Comparison of ENCODE assay signal across 19 cellular contexts in genomic region chr6:17066610-17067009, GRCh38. TPM values are rescaled to one million over a fixed set of nuclear protein-coding genes. Genes with fewer than 3 reads are reported as not detected.
A peak's percentile ranks its signal among the peaks of the same experiment; 100 is the strongest.
DNase-seq lines count a peak whose midpoint lies in the region; ATAC-seq, FAIRE-seq and TF ChIP-seq lines count a peak whose summit lies in the region.
"Had no signal": no experiment of that assay in that cellular context is flagged by ENCODE, and none has a peak within 500 bp of the region (broad histone marks: within the 10 kb centered on the region; RNA-seq: fewer than 3 reads in every experiment).

No MANE protein-coding gene starts in this region.

- WGBS in IMR-90 (ENCODE audit: extremely low coverage in 2 of 2, insufficient read length in 1 of 2), 2 experiments, result 100% methylated on average over 1 of the region's 6 CpGs; no CpG with 5 or more reads in 1 of the 2 experiments

- H2AK5ac ChIP-seq in IMR-90 (ENCODE audit: low read depth, low read length), result no peak overlapping the region

- no peak overlapping the region for H3K4ac ChIP-seq in IMR-90 (ENCODE audit: low read depth, low read length)

- CTCF ChIA-PET in IMR-90 (lab: Yijun Ruan, JAX), result no interaction called here

- no peak overlapping the region for H2BK20ac ChIP-seq in IMR-90 (ENCODE audit: low read depth, low read length)

- H3K18ac ChIP-seq in IMR-90 (ENCODE audit: low read depth, low read length), result no peak overlapping the region

- H3K4me2 ChIP-seq in IMR-90 (ENCODE audit: low read depth, low read length), result no peak overlapping the region
- H3K4me2 ChIP-seq: A549, GM23338 had no signal

- H2BK5ac ChIP-seq in IMR-90 (ENCODE audit: low read depth, low read length, poor library complexity, severe bottlenecking), result no peak overlapping the region

- no peak overlapping the region for H4K5ac ChIP-seq in IMR-90 (ENCODE audit: low read depth, low read length)

- TF ChIP-seq CTCF in IMR-90 (conservative IDR thresholded peaks at IDR 0.05; ENCODE audit: low read depth, low read length) (no peak), epithelial cell of esophagus (IDR thresholded peaks at IDR 0.05; ENCODE audit: insufficient read depth, low read depth, low read length, missing control alignments) (no peak)

- H2AFZ ChIP-seq in IMR-90 (replicated peaks; ENCODE audit: low read length, poor library complexity), result no peak overlapping the region
- H2AFZ ChIP-seq: GM23338 had no signal

- H3K36me3 ChIP-seq in IMR-90 (ENCODE audit: control insufficient read depth, insufficient read depth, low read length), result no peaks in the 10 kb centered on the region
- H3K36me3 ChIP-seq: BE2C had no signal

- H3K56ac ChIP-seq in IMR-90 (ENCODE audit: extremely low read depth, insufficient read depth, low read length), result no peak overlapping the region

- no TSS peak for BruUV-seq in IMR-90 (replicated peaks; lab: Mats Ljungman, UMichigan)

- no peak overlapping the region for H4K8ac ChIP-seq in IMR-90 (ENCODE audit: low read depth in 2 of 2, low read length in 2 of 2)

- no peak overlapping the region for H3K27ac ChIP-seq in IMR-90 (ENCODE audit: insufficient read depth, low read length)
- H3K27ac ChIP-seq: A549, C4-2B had no signal

- H3K9me1 ChIP-seq in IMR-90 (ENCODE audit: insufficient read depth, low read length), result no peaks in the 10 kb centered on the region

- no peak overlapping the region for H3K14ac ChIP-seq in IMR-90 (replicated peaks; ENCODE audit: low read depth, low read length)

- H2BK120ac ChIP-seq in IMR-90 (ENCODE audit: low read depth, low read length), result no peak overlapping the region

- dilution Hi-C loops in IMR-90 (cut with HindIII; ENCODE audit: low sequenced_read_pairs, unreplicated experiment), result no loop called here

- no peaks in the 10 kb centered on the region for H3K4me1 ChIP-seq in IMR-90 (ENCODE audit: control insufficient read depth, insufficient read depth, low read length)
- H3K4me1 ChIP-seq: A549, BE2C had no signal

- TF ChIP-seq RAD21 in IMR-90 (IDR thresholded peaks at IDR 0.05; ENCODE audit: low read length), result no peak

- H3K9ac ChIP-seq in IMR-90 (ENCODE audit: low read depth, low read length), result no peak overlapping the region

- no peak overlapping the region for H3K23ac ChIP-seq in IMR-90 (ENCODE audit: low read depth, low read length)

- no peaks in the 10 kb centered on the region for H4K20me1 ChIP-seq in IMR-90 (ENCODE audit: insufficient read depth, low read length)

- intact Hi-C loops in IMR-90 (cut with micrococcal nuclease), result no loop called here

- no peak for ATAC-seq in IMR-90 (ENCODE audit: low read depth)
- no peak for ATAC-seq in left lobe of liver
- ATAC-seq: A549, GM23338, HepG2 had no signal

- H3K79me1 ChIP-seq in IMR-90 (ENCODE audit: low read depth in 1 of 2, low read length in 2 of 2), result no peaks in the 10 kb centered on the region

- H3K9me3 ChIP-seq in IMR-90 (ENCODE audit: control insufficient read depth, insufficient read depth, low read length), result peaks cover 3% of the 10 kb centered on the region
- H3K9me3 ChIP-seq: A549, BE2C had no signal

- no peak overlapping the region for H2BK15ac ChIP-seq in IMR-90 (ENCODE audit: low read depth, low read length)

- no peak overlapping the region for H3K4me3 ChIP-seq in IMR-90 (ENCODE audit: insufficient read depth, low read depth, low read length)
- no peak overlapping the region for H3K4me3 ChIP-seq in epithelial cell of esophagus (ENCODE audit: low read length)
- H3K4me3 ChIP-seq: A549, GM23338 had no signal

- DNase-seq in GM12891 (ENCODE audit: insufficient read length, low spot score) (no peak), IMR-90 (peak; percentile 16), epithelial cell of esophagus (ENCODE audit: low read depth) (peak; percentile 36), COLO668 (lab: John Stamatoyannopoulos, UW; ENCODE audit: unreplicated experiment) (no peak), left lobe of liver (ENCODE audit: low spot score) (no peak), D341Med (ENCODE audit: low spot score) (no peak), NCI-H2029 (lab: John Stamatoyannopoulos, UW) (no peak)
- DNase-seq: BE2C; CD4-positive, alpha-beta memory T cell; COR-L47; DND-41; H7 had no signal

- no peak overlapping the region for H2AK9ac ChIP-seq in IMR-90 (replicated peaks; ENCODE audit: low read depth, low read length, poor library complexity)

- H3K27me3 ChIP-seq in IMR-90 (ENCODE audit: control insufficient read depth, insufficient read depth, low read length), result peaks cover 1% of the 10 kb centered on the region; the same call in 1 of the 2 replicates
- H3K27me3 ChIP-seq: BE2C had no signal

- in situ Hi-C loops in IMR-90 (cut with MboI; ENCODE audit: low sequenced_read_pairs), result no loop called here

- POLR2A ChIA-PET in IMR-90 (lab: Charles Lee; ENCODE audit: unreplicated experiment), result no interaction called here

- FAIRE-seq in GM12891 (lab: Jason Lieb, UNC), result no peak
- FAIRE-seq: A549, GM12892, HepG2, HTR-8/SVneo had no signal

- TF ChIP-seq POLR2A in GM12891 (IDR thresholded peaks at IDR 0.05; ENCODE audit: low read depth, low read length), result no peak
- TF ChIP-seq POLR2A in IMR-90 (IDR thresholded peaks at IDR 0.05; ENCODE audit: low read depth, low read length), result no peak

- no peak overlapping the region for H4K91ac ChIP-seq in IMR-90 (ENCODE audit: insufficient read depth, low read depth, low read length)

TF ChIP-seq in GM12891, 5 proteins besides CTCF, POLR2A, EP300 and RAD21:
- TF ChIP-seq SPI1 (IDR thresholded peaks at IDR 0.05; ENCODE audit: low read depth, low read length) (peak; percentile 80), POLR2AphosphoS5 (IDR thresholded peaks at IDR 0.05; ENCODE audit: low read depth, low read length) (no peak)

TF ChIP-seq in IMR-90, 13 proteins besides CTCF, POLR2A, EP300 and RAD21:
- TF ChIP-seq CEBPB (IDR thresholded peaks at IDR 0.05; ENCODE audit: low read depth, low read length), result no peak
- no peak for TF ChIP-seq CHD1 (IDR thresholded peaks at IDR 0.05; ENCODE audit: low read depth, low read length)
- no peak for TF ChIP-seq BHLHE40 (IDR thresholded peaks at IDR 0.05; ENCODE audit: low read depth, low read length)
- no peak for TF ChIP-seq MAZ (IDR thresholded peaks at IDR 0.05; ENCODE audit: borderline replicate concordance, low read depth, low read length)
- TF ChIP-seq RCOR1 (IDR thresholded peaks at IDR 0.05; ENCODE audit: insufficient replicate concordance, low read length), result no peak
- no peak for TF ChIP-seq SMC3 (IDR thresholded peaks at IDR 0.05; ENCODE audit: low read depth, low read length)
- no peak for TF ChIP-seq MAFK (IDR thresholded peaks at IDR 0.05; ENCODE audit: low read depth, low read length)
- TF ChIP-seq RFX5 (IDR thresholded peaks at IDR 0.05; ENCODE audit: low read depth, low read length), result no peak
- no peak for TF ChIP-seq FOS (IDR thresholded peaks at IDR 0.05; ENCODE audit: low read depth, low read length)
- no peak for TF ChIP-seq USF2 (IDR thresholded peaks at IDR 0.05; ENCODE audit: low read depth, low read length)
- no peak for TF ChIP-seq NFE2L2 (IDR thresholded peaks at IDR 0.05; ENCODE audit: low read depth, low read length)
- no peak for TF ChIP-seq MXI1 (IDR thresholded peaks at IDR 0.05; ENCODE audit: borderline replicate concordance, low read depth, low read length)
- no peak for TF ChIP-seq ELK1 (IDR thresholded peaks at IDR 0.05; ENCODE audit: borderline replicate concordance, low read depth, low read length)

RNA-seq across cellular contexts. Expression of gene STMND1, which starts 35.2 kb away (rescaled TPM):
- not detected for polyA plus RNA-seq in GM12891 (2012; ENCODE audit: low read depth, missing spikeins)
- not detected in 2 replicates for total RNA-seq in IMR-90 (2012; rRNA removed)
- not detected in 2 replicates for polyA plus RNA-seq in IMR-90 (2012; rRNA removed)
- polyA plus RNA-seq in IMR-90 (2012; cell fraction: cytosol; rRNA removed), result not detected in 2 replicates
- polyA plus RNA-seq in IMR-90 (2012; cell fraction: nucleus; rRNA removed; ENCODE audit: low replicate concordance), result not detected in 2 replicates
- not detected for total RNA-seq in left lobe of liver
- total RNA-seq: CD4-positive, alpha-beta memory T cell; H7; HepG2 had no signal
- polyA plus RNA-seq: A549; AG04450; CD4-positive, alpha-beta memory T cell; GM23338; HepG2 had no signal

Comparison
In these comparisons a context has a peak if more than half of its experiments do, and no peak if none do; other contexts are left out.
1. DNase-seq: peak in IMR-90 (single experiment) and epithelial cell of esophagus (single experiment); none in GM12891 (single experiment), COLO668 (single experiment), left lobe of liver (single experiment), D341Med (single experiment) and NCI-H2029 (single experiment).